Comparison of ENCODE assay signal across 33 cellular contexts in the genomic region with DNA sequence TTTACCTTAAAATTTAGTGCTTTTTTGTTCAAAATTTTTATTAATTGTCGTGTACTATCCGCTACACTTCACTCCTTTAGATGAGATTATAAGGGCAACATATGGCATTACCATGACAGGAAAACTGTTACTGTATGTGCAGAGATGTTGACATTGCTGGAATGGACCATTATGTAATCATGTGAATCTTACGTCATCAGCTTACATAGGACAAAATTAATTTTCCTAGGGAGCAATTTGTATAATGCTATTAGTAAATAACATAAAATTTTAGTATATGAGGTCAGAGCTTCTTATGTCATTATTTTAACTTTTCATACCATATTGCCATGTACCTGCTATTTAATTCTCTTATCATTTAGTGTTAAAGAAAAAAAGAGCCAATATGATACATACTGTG.
"Had no signal": no experiment of that assay in that cellular context is flagged by ENCODE, and none has a peak within 500 bp of the region (broad histone marks: within the 10 kb centered on the region; RNA-seq: fewer than 3 reads in every experiment).

No MANE protein-coding gene starts in this region.

- H3K4me1 ChIP-seq: adrenal gland, ascending aorta, body of pancreas, breast epithelium had no signal

- H3K9me3 ChIP-seq: adrenal gland, ascending aorta, body of pancreas, breast epithelium had no signal

- FAIRE-seq: astrocyte, bronchial epithelial cell had no signal

- H3K27me3 ChIP-seq: adrenal gland, ascending aorta, body of pancreas, brain microvascular endothelial cell, breast epithelium, cardiac muscle cell had no signal

- DNase-seq: activated effector memory CD4-positive, alpha-beta T cell treated with anti-CD3 and anti-CD28 coated beads, Interleukin-2, amount 50 U/mL, for 16 hours; activated effector memory CD4-positive, alpha-beta T cell treated with Interleukin-2 at 50 U/mL for 16 hours; activated gamma-delta T cell; activated gamma-delta T cell treated with Interleukin-2 at 50 U/mL for 16 hours; activated naive CD4-positive, alpha-beta T cell; activated naive CD4-positive, alpha-beta T cell treated with anti-CD3 and anti-CD28 coated beads for 36 hours; activated naive CD4-positive, alpha-beta T cell treated with anti-CD3 and anti-CD28 coated beads, Interleukin-2, amount 10 ng/mL, durations not matched to agents 7 days and 5 days; activated naive CD4-positive, alpha-beta T cell treated with anti-CD3 and anti-CD28 coated beads, Interleukin-2, amount 50 U/mL, for 16 hours; activated naive CD4-positive, alpha-beta T cell treated with Interleukin-2 at 50 U/mL for 16 hours; activated naive CD8-positive, alpha-beta T cell treated with anti-CD3 and anti-CD28 coated beads for 36 hours; activated naive CD8-positive, alpha-beta T cell treated with anti-CD3 and anti-CD28 coated beads, Interleukin-2, amount 10 ng/mL, durations not matched to agents 7 days and 5 days; activated naive CD8-positive, alpha-beta T cell treated with anti-CD3 and anti-CD28 coated beads, Interleukin-2, amount 50 U/mL, for 24 hours; activated T-cell treated with anti-CD3 and anti-CD28 coated beads, Interleukin-2, amount 50 U/mL, for 24 hours; activated T-cell treated with anti-CD3 and anti-CD28 coated beads, Interleukin-2, amount 50 U/mL, for 4 hours; activated T-cell treated with anti-CD3 and anti-CD28 coated beads, Interleukin-2, amount 50 U/mL, for 48 hours; activated T-cell treated with anti-CD3 and anti-CD28 coated beads, Interleukin-2, amount 50 U/mL, for 72 hours; adrenal gland; amniotic stem cell; amygdala; anterior cingulate cortex; aorta; body of pancreas; brain microvascular endothelial cell; caudate nucleus; central memory CD4-positive, alpha-beta T cell; cerebellar nuclear complex had no signal

- H3K27ac ChIP-seq: adrenal gland, ascending aorta, body of pancreas, brain microvascular endothelial cell, breast epithelium, cardiac muscle cell had no signal

- ATAC-seq: activated naive CD4-positive, alpha-beta T cell treated with anti-CD3 and anti-CD28 coated beads, Interleukin-2, amount 50 U/mL, for 72 hours; activated naive CD8-positive, alpha-beta T cell treated with anti-CD3 and anti-CD28 coated beads, Interleukin-2, amount 50 U/mL, for 24 hours; activated T-cell treated with anti-CD3 and anti-CD28 coated beads, Interleukin-2, amount 50 U/mL, for 4 hours; activated T-cell treated with anti-CD3 and anti-CD28 coated beads, Interleukin-2, amount 50 U/mL, for 72 hours; activated T-helper 17 cell treated with anti-CD3 and anti-CD28 coated beads, Interleukin-2, amount 50 U/mL, for 72 hours; body of pancreas had no signal

- H3K4me3 ChIP-seq: adrenal gland, ascending aorta, body of pancreas, breast epithelium, cardiac muscle cell had no signal

- H3K36me3 ChIP-seq: adrenal gland, ascending aorta, brain microvascular endothelial cell, breast epithelium, cardiac muscle cell had no signal
